ENCODE assay signal across 31 cellular contexts in the genomic region with DNA sequence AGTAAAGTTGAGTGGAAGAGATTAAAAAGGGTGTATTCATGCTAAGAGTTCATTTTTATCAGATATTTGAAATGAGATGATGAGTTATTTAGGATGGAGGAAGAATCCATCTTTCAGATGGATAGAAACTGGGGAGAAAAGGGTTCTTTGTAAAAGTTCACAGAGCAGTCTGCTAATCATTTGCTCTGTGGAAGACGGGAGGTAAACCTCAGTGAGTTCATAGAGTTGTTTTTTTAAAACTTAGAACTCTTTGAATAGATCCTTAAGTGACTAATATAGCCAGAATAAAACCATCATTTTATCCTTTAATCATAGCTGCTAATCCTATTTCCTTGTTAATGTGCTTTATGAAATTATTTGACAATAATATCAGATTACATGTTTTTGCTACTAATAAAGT. TPM values are rescaled to one million over a fixed set of nuclear protein-coding genes. Genes with fewer than 3 reads are reported as not detected.
DNase-seq lines count a peak whose midpoint lies in the region; ATAC-seq and TF ChIP-seq lines count a peak whose summit lies in the region.
"Had no signal": no experiment of that assay in that cellular context is flagged by ENCODE, and none has a peak within 500 bp of the region (broad histone marks: within the 10 kb centered on the region; RNA-seq: fewer than 3 reads in every experiment).

No MANE protein-coding gene starts in this region.

- ATAC-seq in CD4-positive, CD25-positive, alpha-beta regulatory T cell (ENCODE audit: low read depth in 2 of 2), result no peak
- ATAC-seq in CD8-positive, alpha-beta T cell, result no peak
- ATAC-seq in activated T-helper 17 cell treated with anti-CD3 and anti-CD28 coated beads, Interleukin-2, amount 50 U/mL, for 72 hours (replicated peaks), result no peak
- no peak for ATAC-seq in naive B cell (ENCODE audit: low read depth in 2 of 2)
- no peak for ATAC-seq in GM19023 (IDR thresholded peaks at IDR 0.05; ENCODE audit: unreplicated experiment)
- no peak for ATAC-seq in gastrocnemius medialis
- no peak for ATAC-seq in right lobe of liver
- ATAC-seq: heart left ventricle; K562; stimulated activated effector memory CD8-positive, alpha-beta T cell treated with anti-CD3 and anti-CD28 coated beads, Interleukin-12 subunit alpha, Interleukin-12 subunit beta, amount 100 ng/mL, for 72 hours had no signal

- peaks cover 0 to 4% (median 0%) of the 10 kb centered on the region in 7 donors for H3K9me3 Mint-ChIP-seq in CD4-positive, CD25-positive, alpha-beta regulatory T cell
- H3K9me3 Mint-ChIP-seq in CD8-positive, alpha-beta T cell, result peaks cover 4% of the 10 kb centered on the region
- H3K9me3 Mint-ChIP-seq in activated T-helper 17 cell treated with anti-CD3 and anti-CD28 coated beads, Interleukin-2, amount 50 U/mL, for 72 hours, result peaks cover 4% of the 10 kb centered on the region
- no peaks in the 10 kb centered on the region for H3K9me3 Mint-ChIP-seq in naive B cell
- H3K9me3 Mint-ChIP-seq: HFFc6; stimulated activated effector memory CD8-positive, alpha-beta T cell treated with anti-CD3 and anti-CD28 coated beads, Interleukin-12 subunit alpha, Interleukin-12 subunit beta, amount 100 ng/mL, for 72 hours had no signal

- no peaks in the 10 kb centered on the region for H3K9me3 ChIP-seq in CD4-positive, CD25-positive, alpha-beta regulatory T cell (ENCODE audit: control insufficient read depth in 2 of 2, low read length in 2 of 2)
- H3K9me3 ChIP-seq in CD8-positive, alpha-beta T cell (ENCODE audit: low read length), result no peaks in the 10 kb centered on the region
- H3K9me3 ChIP-seq in gastrocnemius medialis (no peaks in the 10 kb centered on the region), right lobe of liver (no peaks in the 10 kb centered on the region)
- H3K9me3 ChIP-seq: adrenal gland, esophagus muscularis mucosa, heart left ventricle, MG63, testis had no signal

- CTCF ChIA-PET in CD8-positive, alpha-beta T cell (lab: Charles Lee), result interaction anchor here (1.2 to 2.5 kb wide), 3 partner anchors 15 to 61 kb away, joined by 4 to 8 read pairs (median 4); no protein-coding TSS in a partner anchor

- TF ChIP-seq CTCF in CD8-positive, alpha-beta T cell (IDR thresholded peaks at IDR 0.05), result no peak
- TF ChIP-seq CTCF in gastrocnemius medialis (IDR thresholded peaks at IDR 0.05 in 4 of 5, conservative IDR thresholded peaks at IDR 0.05 in 1 of 5) (no peak), right lobe of liver (IDR thresholded peaks at IDR 0.05) (no peak)

- peaks cover 27% of the 10 kb centered on the region for H3K36me3 Mint-ChIP-seq in CD4-positive, CD25-positive, alpha-beta regulatory T cell
- peaks cover 50% of the 10 kb centered on the region for H3K36me3 Mint-ChIP-seq in CD8-positive, alpha-beta T cell
- H3K36me3 Mint-ChIP-seq in activated T-helper 17 cell treated with anti-CD3 and anti-CD28 coated beads, Interleukin-2, amount 50 U/mL, for 72 hours (ENCODE audit: low read depth), result peaks cover 57% of the 10 kb centered on the region
- peaks cover 12 to 18% of the 10 kb centered on the region in 2 donors for H3K36me3 Mint-ChIP-seq in naive B cell

- no peaks in the 10 kb centered on the region for H3K27me3 ChIP-seq in CD4-positive, CD25-positive, alpha-beta regulatory T cell (ENCODE audit: control insufficient read depth, insufficient read depth, low read length)
- no peaks in the 10 kb centered on the region for H3K27me3 ChIP-seq in CD8-positive, alpha-beta T cell (ENCODE audit: insufficient read depth, low read length)
- H3K27me3 ChIP-seq in gastrocnemius medialis (no peaks in the 10 kb centered on the region), right lobe of liver (no peaks in the 10 kb centered on the region)
- H3K27me3 ChIP-seq: adrenal gland, esophagus muscularis mucosa, heart left ventricle, MG63, testis had no signal

- H3K36me3 ChIP-seq in CD4-positive, CD25-positive, alpha-beta regulatory T cell (ENCODE audit: control insufficient read depth, insufficient read depth, low read length), result peaks cover 7% of the 10 kb centered on the region
- H3K36me3 ChIP-seq in CD8-positive, alpha-beta T cell (ENCODE audit: insufficient read depth, low read length), result no peaks in the 10 kb centered on the region
- no peaks in the 10 kb centered on the region for H3K36me3 ChIP-seq in gastrocnemius medialis
- H3K36me3 ChIP-seq in right lobe of liver, result no peaks in the 10 kb centered on the region
- H3K36me3 ChIP-seq: adrenal gland, esophagus muscularis mucosa, heart left ventricle had no signal

- in situ Hi-C loops in gastrocnemius medialis (cut with MboI; ENCODE audit: low sequenced_read_pairs in 4 of 4), result no loop called here

- DNase-seq in CD4-positive, CD25-positive, alpha-beta regulatory T cell, result no peak
- DNase-seq in CD8-positive, alpha-beta T cell, result no peak
- no peak for DNase-seq in naive B cell
- no peak for DNase-seq in germinal center (ENCODE audit: low spot score)
- no peak for DNase-seq in gastrocnemius medialis
- DNase-seq in right lobe of liver, result no peak
- DNase-seq: activated CD4-positive, alpha-beta T cell treated with anti-CD3 and anti-CD28 coated beads, Interleukin-2, amount 50 U/mL, for 48 hours; activated effector memory CD4-positive, alpha-beta T cell treated with anti-CD3 and anti-CD28 coated beads, Interleukin-2, amount 50 U/mL, for 16 hours; adrenal gland; C1 segment of cervical spinal cord; cerebellar nuclear complex; foreskin fibroblast; GOT3; heart left ventricle; HFFc6; MG63; NCI-H1436; NCI-H2081; NCI-H524 treated with DMSO at 0.1 percent for 48 hours; occipital lobe; OCI-M1; stimulated activated CD4-positive, alpha-beta T cell treated with anti-CD3 and anti-CD28 coated beads, Interleukin-15, amount 100 ng/mL, for 24 hours; T-helper 1 cell; testis had no signal

- no peak for TF ChIP-seq POLR2A in gastrocnemius medialis (IDR thresholded peaks at IDR 0.05)
- TF ChIP-seq POLR2A in right lobe of liver (IDR thresholded peaks at IDR 0.05), result no peak

- H3K4me1 Mint-ChIP-seq in CD4-positive, CD25-positive, alpha-beta regulatory T cell, result peaks cover 63 to 90% (median 73%) of the 10 kb centered on the region in 4 donors
- H3K4me1 Mint-ChIP-seq in CD8-positive, alpha-beta T cell (ENCODE audit: low read depth), result peaks cover 89% of the 10 kb centered on the region
- H3K4me1 Mint-ChIP-seq in activated T-helper 17 cell treated with anti-CD3 and anti-CD28 coated beads, Interleukin-2, amount 50 U/mL, for 72 hours, result peaks cover 56% of the 10 kb centered on the region
- peaks cover 54 to 74% (median 71%) of the 10 kb centered on the region in 3 donors for H3K4me1 Mint-ChIP-seq in naive B cell

- H3K4me3 Mint-ChIP-seq in CD4-positive, CD25-positive, alpha-beta regulatory T cell, result peak overlapping the region; percentile 43 to 92 (median 73)
- peak overlapping the region; percentile 44 for H3K4me3 Mint-ChIP-seq in CD8-positive, alpha-beta T cell
- peak overlapping the region; percentile 90 for H3K4me3 Mint-ChIP-seq in activated T-helper 17 cell treated with anti-CD3 and anti-CD28 coated beads, Interleukin-2, amount 50 U/mL, for 72 hours
- H3K4me3 Mint-ChIP-seq in naive B cell, result peak overlapping the region in 1 of 8 donors; percentile 23
- H3K4me3 Mint-ChIP-seq: HFFc6, mesothelial cell of epicardium had no signal

- POLR2A ChIA-PET in CD8-positive, alpha-beta T cell (lab: Charles Lee), result interaction anchor here (1.0 to 2.1 kb wide), 5 partner anchors 15 to 260 kb away, joined by 3 to 7 read pairs (median 5); a partner anchor contains a TSS

- intact Hi-C loops in CD8-positive, alpha-beta T cell (cut with DNase I, micrococcal nuclease), result loop anchor here in 1 of 2 experiments (5.0 to 10.0 kb wide), 2 partner anchors 385 to 953 kb away; a partner anchor contains a TSS
- intact Hi-C loops in gastrocnemius medialis (cut with DNase I; ENCODE audit: low total_unique reads) (no loop called here), right lobe of liver (cut with DNase I) (no loop called here)

- H3K4me1 ChIP-seq in CD4-positive, CD25-positive, alpha-beta regulatory T cell (ENCODE audit: control insufficient read depth, insufficient read depth, low read length, poor library complexity, severe bottlenecking), result peaks cover 79% of the 10 kb centered on the region
- peaks cover 77% of the 10 kb centered on the region for H3K4me1 ChIP-seq in CD8-positive, alpha-beta T cell (ENCODE audit: insufficient read depth, low read length)
- H3K4me1 ChIP-seq in gastrocnemius medialis (peaks cover 7 to 14% of the 10 kb centered on the region in 2 donors), right lobe of liver (no peaks in the 10 kb centered on the region)
- H3K4me1 ChIP-seq: testis had no signal

- H3K27me3 Mint-ChIP-seq in CD4-positive, CD25-positive, alpha-beta regulatory T cell, result no peaks in the 10 kb centered on the region
- no peaks in the 10 kb centered on the region for H3K27me3 Mint-ChIP-seq in CD8-positive, alpha-beta T cell (ENCODE audit: low read depth)
- H3K27me3 Mint-ChIP-seq in activated T-helper 17 cell treated with anti-CD3 and anti-CD28 coated beads, Interleukin-2, amount 50 U/mL, for 72 hours, result no peaks in the 10 kb centered on the region
- H3K27me3 Mint-ChIP-seq in naive B cell, result no peaks in the 10 kb centered on the region

- peak overlapping the region; percentile 92 for H3K4me3 ChIP-seq in CD4-positive, CD25-positive, alpha-beta regulatory T cell (ENCODE audit: low read depth, low read length)
- no peak overlapping the region for H3K4me3 ChIP-seq in CD8-positive, alpha-beta T cell (ENCODE audit: low read depth, low read length)
- no peak overlapping the region for H3K4me3 ChIP-seq in gastrocnemius medialis
- H3K4me3 ChIP-seq in right lobe of liver, result no peak overlapping the region
- H3K4me3 ChIP-seq: adrenal gland, esophagus muscularis mucosa, heart left ventricle, K562, MG63, testis had no signal

- peak overlapping the region; percentile 60 for H3K27ac ChIP-seq in CD4-positive, CD25-positive, alpha-beta regulatory T cell (ENCODE audit: insufficient read depth, low read length, poor library complexity, severe bottlenecking)
- no peak overlapping the region for H3K27ac ChIP-seq in CD8-positive, alpha-beta T cell (ENCODE audit: low read depth, low read length)
- no peak overlapping the region for H3K27ac ChIP-seq in gastrocnemius medialis
- no peak overlapping the region for H3K27ac ChIP-seq in right lobe of liver
- H3K27ac ChIP-seq: adrenal gland, esophagus muscularis mucosa, heart left ventricle, RWPE1, testis had no signal

- H3K27ac Mint-ChIP-seq in CD4-positive, CD25-positive, alpha-beta regulatory T cell, result peak overlapping the region; percentile 18 to 82 (median 51)
- peak overlapping the region; percentile 75 for H3K27ac Mint-ChIP-seq in CD8-positive, alpha-beta T cell
- peak overlapping the region; percentile 68 for H3K27ac Mint-ChIP-seq in activated T-helper 17 cell treated with anti-CD3 and anti-CD28 coated beads, Interleukin-2, amount 50 U/mL, for 72 hours
- H3K27ac Mint-ChIP-seq in naive B cell, result peak overlapping the region in 5 of 6 donors; percentile 23 to 94 (median 82)
- H3K27ac Mint-ChIP-seq: HFFc6; mesothelial cell of epicardium; stimulated activated effector memory CD8-positive, alpha-beta T cell treated with anti-CD3 and anti-CD28 coated beads, Interleukin-12 subunit alpha, Interleukin-12 subunit beta, amount 100 ng/mL, for 72 hours had no signal

- 31% methylated on average over 1 of the region's 1 CpG for WGBS in right lobe of liver (ENCODE audit: insufficient coverage, low coverage, low lambda C conversion rate, missing lambda C conversion rate)

RNA-seq across cellular contexts. Expression of a gene that starts 5.1 kb away (rescaled TPM):
- total RNA-seq in CD4-positive, CD25-positive, alpha-beta regulatory T cell, result 93.5 TPM
- polyA plus RNA-seq in CD4-positive, CD25-positive, alpha-beta regulatory T cell, result 10 to 100 TPM; 46.5 to 72.5 (median 56.6) TPM
- total RNA-seq in CD8-positive, alpha-beta T cell, result 10 to 100 TPM; 96.3 to 97.4 TPM
- total RNA-seq in activated T-helper 17 cell treated with anti-CD3 and anti-CD28 coated beads, Interleukin-2, amount 50 U/mL, for 72 hours, result 10 to 100 TPM; 36.6 to 41.1 TPM
- polyA plus RNA-seq in naive B cell (ENCODE audit: low read depth in 6 of 6), result 10 to 100 TPM; 23.8 to 61.4 (median 49.6) TPM
- total RNA-seq in gastrocnemius medialis (10 to 100 TPM in 1 of 4 donors, 1 to 10 TPM in 3; 1.9 to 10.6 (median 4.5) TPM), right lobe of liver (1 to 10 TPM; 3.5 to 7.9 (median 5.5) TPM)
